In genomic region chr2:43478423-43479086, GRCh38 we compare ENCODE assay signal across 17 cellular contexts.
DNase-seq lines count a peak whose midpoint lies in the region; ATAC-seq, FAIRE-seq and TF ChIP-seq lines count a peak whose summit lies in the region.
"Had no signal": no experiment of that assay in that cellular context is flagged by ENCODE, and none has a peak within 500 bp of the region (broad histone marks: within the 10 kb centered on the region; RNA-seq: fewer than 3 reads in every experiment).

No MANE protein-coding gene starts in this region.

- H3K36me3 ChIP-seq in thoracic aorta (no peaks in the 10 kb centered on the region), gastrocnemius medialis (no peaks in the 10 kb centered on the region)
- H3K36me3 ChIP-seq in CD4-positive, alpha-beta memory T cell (ENCODE audit: insufficient read depth, low read length): no peaks in the 10 kb centered on the region
- H3K36me3 ChIP-seq: right atrium auricular region had no signal

- peaks cover 0 to 7% (median 0%) of the 10 kb centered on the region in 4 donors for H3K4me1 Mint-ChIP-seq in CD4-positive, alpha-beta memory T cell

- CTCF ChIA-PET in CD4-positive, alpha-beta memory T cell (lab: Charles Lee; ENCODE audit: partially characterized antibody): interaction anchor here (1.7 to 2.5 kb wide), 2 partner anchors 351 to 650 kb away, joined by 5 to 10 read pairs; no protein-coding TSS in a partner anchor

- no peak for TF ChIP-seq POLR2A in gastrocnemius medialis (IDR thresholded peaks at IDR 0.05)

- H3K4me3 ChIP-seq in thoracic aorta (no peak overlapping the region), gastrocnemius medialis (no peak overlapping the region), foreskin fibroblast (ENCODE audit: low read depth in 1 of 2, low read length in 2 of 2) (no peak overlapping the region)
- no peak overlapping the region for H3K4me3 ChIP-seq in CD4-positive, alpha-beta memory T cell (ENCODE audit: low read length in 2 of 2)
- H3K4me3 ChIP-seq: right atrium auricular region had no signal

- peak overlapping the region; percentile 31 to 46 for H3K27ac ChIP-seq in thoracic aorta
- H3K27ac ChIP-seq in gastrocnemius medialis: no peak overlapping the region
- H3K27ac ChIP-seq in CD4-positive, alpha-beta memory T cell (ENCODE audit: low read depth, low read length): no peak overlapping the region
- H3K27ac ChIP-seq: C4-2B, right atrium auricular region had no signal

- in situ Hi-C loops in gastrocnemius medialis (cut with MboI; ENCODE audit: low sequenced_read_pairs in 4 of 4): no loop called here

- H3K9me3 ChIP-seq in thoracic aorta: no peaks in the 10 kb centered on the region
- no peaks in the 10 kb centered on the region for H3K9me3 ChIP-seq in gastrocnemius medialis
- no peaks in the 10 kb centered on the region for H3K9me3 ChIP-seq in CD4-positive, alpha-beta memory T cell (ENCODE audit: control insufficient read depth in 1 of 2, low read length in 2 of 2)
- H3K9me3 ChIP-seq: right atrium auricular region had no signal

- peak; percentile 12 for FAIRE-seq in GM18507 (lab: Jason Lieb, UNC)

- no peak for TF ChIP-seq CTCF in thoracic aorta (IDR thresholded peaks at IDR 0.05)
- no peak for TF ChIP-seq CTCF in gastrocnemius medialis (IDR thresholded peaks at IDR 0.05 in 4 of 5, conservative IDR thresholded peaks at IDR 0.05 in 1 of 5)
- TF ChIP-seq CTCF in foreskin fibroblast (IDR thresholded peaks at IDR 0.05; ENCODE audit: low read depth, low read length): no peak

- H3K27me3 Mint-ChIP-seq in CD4-positive, alpha-beta memory T cell: no peaks in the 10 kb centered on the region
- H3K27me3 Mint-ChIP-seq: T-cell had no signal

- no peak for DNase-seq in GM18507 (ENCODE audit: extremely low spot score, insufficient read length, low read depth)
- DNase-seq in amniotic stem cell (lab: John Stamatoyannopoulos, UW): peak; percentile 15
- peak; percentile 63 for DNase-seq in iris pigment epithelial cell (ENCODE audit: low read depth)
- no peak for DNase-seq in thoracic aorta (ENCODE audit: low spot score)
- no peak for DNase-seq in gastrocnemius medialis
- no peak for DNase-seq in CD4-positive, alpha-beta memory T cell
- no peak for DNase-seq in DMS 273 (lab: John Stamatoyannopoulos, UW; ENCODE audit: unreplicated experiment)
- DNase-seq in foreskin fibroblast: no peak
- DNase-seq: activated CD8-positive, alpha-beta T cell treated with anti-CD3 and anti-CD28 coated beads, Interleukin-2, amount 10 ng/mL, durations not matched to agents 7 days and 5 days; DMS79; Kasumi-1; natural killer cell; NCI-H1417; NCI-H2171; T-cell had no signal

- peak overlapping the region in 1 of 7 donors; percentile 12 for H3K27ac Mint-ChIP-seq in CD4-positive, alpha-beta memory T cell
- H3K27ac Mint-ChIP-seq: activated CD8-positive, alpha-beta T cell treated with anti-CD3 and anti-CD28 coated beads, Interleukin-2, amount 10 ng/mL, durations not matched to agents 7 days and 5 days; natural killer cell; T-cell had no signal

- H3K9me3 Mint-ChIP-seq in CD4-positive, alpha-beta memory T cell: no peaks in the 10 kb centered on the region
- H3K9me3 Mint-ChIP-seq: natural killer cell, T-cell had no signal

- intact Hi-C loops in gastrocnemius medialis (cut with DNase I; ENCODE audit: low total_unique reads): no loop called here
- intact Hi-C loops in CD4-positive, alpha-beta memory T cell (cut with micrococcal nuclease): no loop called here

- H3K27me3 ChIP-seq in thoracic aorta (replicated peaks; ENCODE audit: insufficient read depth): no peaks in the 10 kb centered on the region
- no peaks in the 10 kb centered on the region for H3K27me3 ChIP-seq in gastrocnemius medialis
- H3K27me3 ChIP-seq in CD4-positive, alpha-beta memory T cell (ENCODE audit: insufficient read depth, low read length): no peaks in the 10 kb centered on the region
- H3K27me3 ChIP-seq: right atrium auricular region had no signal

- POLR2A ChIA-PET in CD4-positive, alpha-beta memory T cell (lab: Charles Lee; ENCODE audit: partially characterized antibody): interaction anchor here (1.1 to 2.1 kb wide), 2 partner anchors 252 to 254 kb away, joined by 4 read pairs; partner anchors contain the start of gene ZFP36L2

- H3K4me1 ChIP-seq in thoracic aorta (ENCODE audit: control insufficient read depth in 1 of 2, low read depth in 2 of 2): peaks cover 20 to 37% of the 10 kb centered on the region in 2 donors
- peaks cover 29 to 39% of the 10 kb centered on the region in 2 donors for H3K4me1 ChIP-seq in gastrocnemius medialis
- no peaks in the 10 kb centered on the region for H3K4me1 ChIP-seq in CD4-positive, alpha-beta memory T cell (ENCODE audit: insufficient read depth, low read length)

- peaks cover 36 to 40% of the 10 kb centered on the region in 2 donors for H3K36me3 Mint-ChIP-seq in CD4-positive, alpha-beta memory T cell
- H3K36me3 Mint-ChIP-seq: natural killer cell had no signal

- H3K4me3 Mint-ChIP-seq in CD4-positive, alpha-beta memory T cell: no peak overlapping the region
- H3K4me3 Mint-ChIP-seq: activated CD8-positive, alpha-beta T cell treated with anti-CD3 and anti-CD28 coated beads, Interleukin-2, amount 10 ng/mL, durations not matched to agents 7 days and 5 days; natural killer cell; T-cell had no signal

- no peak for ATAC-seq in thoracic aorta (ENCODE audit: insufficient number of reproducible peaks, low FRiP score, low read depth)
- ATAC-seq in gastrocnemius medialis: no peak
- ATAC-seq: activated CD8-positive, alpha-beta T cell treated with anti-CD3 and anti-CD28 coated beads, Interleukin-2, amount 10 ng/mL, durations not matched to agents 7 days and 5 days; natural killer cell; T-cell had no signal

Comparison
In these comparisons a context has a peak if more than half of its experiments do, and no peak if none do; other contexts are left out.
1. DNase-seq: peak in amniotic stem cell (single experiment) and iris pigment epithelial cell (single experiment); none in GM18507 (single experiment), thoracic aorta (single experiment), gastrocnemius medialis (0 of 2), CD4-positive, alpha-beta memory T cell (0 of 5), DMS 273 (single experiment) and foreskin fibroblast (0 of 2).
2. H3K27ac ChIP-seq: peak in thoracic aorta (2 of 2); none in gastrocnemius medialis (0 of 4) and CD4-positive, alpha-beta memory T cell (single experiment).